ENCODE assay signal across 22 cellular contexts in the genomic region with DNA sequence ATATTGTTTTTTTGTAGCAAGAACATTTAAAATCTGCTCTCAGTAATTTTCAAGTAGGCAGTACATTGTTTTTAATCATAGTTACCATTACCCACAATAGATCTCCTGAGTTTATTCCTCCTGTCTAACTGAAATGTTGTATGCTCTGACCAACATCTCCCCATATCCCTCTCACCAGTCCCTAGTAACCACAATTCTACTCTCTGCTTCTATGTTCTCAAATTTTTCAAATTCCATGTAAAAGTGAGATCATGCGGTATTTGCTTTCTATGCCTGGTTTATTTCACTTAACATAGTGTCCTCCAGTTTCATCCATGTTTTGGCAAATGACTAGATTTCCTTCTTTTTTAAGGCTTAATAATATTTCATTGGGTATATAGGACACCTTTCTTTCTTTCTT.
"Had no signal": no experiment of that assay in that cellular context is flagged by ENCODE, and none has a peak within 500 bp of the region (broad histone marks: within the 10 kb centered on the region; RNA-seq: fewer than 3 reads in every experiment).

No MANE protein-coding gene starts in this region.

- DNase-seq: activated B cell treated with CpG ODN at 0.5 μM for 24 hours; activated CD4-positive, alpha-beta T cell treated with anti-CD3 and anti-CD28 coated beads for 48 hours; activated CD8-positive, alpha-beta memory T cell treated with anti-CD3 and anti-CD28 coated beads, Interleukin-2, amount 50 U/mL, for 4 hours; activated CD8-positive, alpha-beta T cell treated with anti-CD3 and anti-CD28 coated beads, Interleukin-2, amount 10 ng/mL, durations not matched to agents 7 days and 5 days; activated gamma-delta T cell; activated T-cell treated with anti-CD3 and anti-CD28 coated beads, Interleukin-2, amount 50 U/mL, for 72 hours; amniotic stem cell; dermis blood vessel endothelial cell; endodermal cell; islet precursor cell; mesendoderm; natural killer cell; retina; stimulated activated CD4-positive, alpha-beta T cell treated with anti-CD3 and anti-CD28 coated beads, Interleukin-2, amount 100 ng/mL, for 48 hours; stimulated activated naive B cell treated with anti-CD40 and anti-IgM and Interleukin-4, amounts not matched to agents 10 μg/mL and 1 μg/mL and 100 μg/mL, for 72 hours; tibial artery had no signal

- FAIRE-seq: urothelium cell line had no signal

- H3K4me3 Mint-ChIP-seq: activated B cell treated with CpG ODN at 0.5 μM for 24 hours; activated CD8-positive, alpha-beta T cell treated with anti-CD3 and anti-CD28 coated beads, Interleukin-2, amount 10 ng/mL, durations not matched to agents 7 days and 5 days; activated T-cell treated with anti-CD3 and anti-CD28 coated beads, Interleukin-2, amount 50 U/mL, for 72 hours; endodermal cell; natural killer cell; stimulated activated naive B cell treated with anti-CD40 and anti-IgM and Interleukin-4, amounts not matched to agents 10 μg/mL and 1 μg/mL and 100 μg/mL, for 72 hours; T-helper 2 cell treated with Interferon-gamma antibody and Interleukin-4, amounts not matched to agents 5 μg/mL and 100 μg/mL, for 36 hours had no signal

- ATAC-seq: activated CD8-positive, alpha-beta T cell treated with anti-CD3 and anti-CD28 coated beads, Interleukin-2, amount 10 ng/mL, durations not matched to agents 7 days and 5 days; activated naive CD4-positive, alpha-beta T cell treated with anti-CD3 and anti-CD28 coated beads, Interleukin-2, amount 50 U/mL, for 72 hours; activated T-cell treated with anti-CD3 and anti-CD28 coated beads, Interleukin-2, amount 50 U/mL, for 72 hours; gastroesophageal sphincter; natural killer cell; stimulated activated naive B cell treated with anti-CD40 and anti-IgM and Interleukin-4, amounts not matched to agents 10 μg/mL and 1 μg/mL and 100 μg/mL, for 72 hours had no signal

- H3K27ac Mint-ChIP-seq: activated B cell treated with CpG ODN at 0.5 μM for 24 hours; activated CD8-positive, alpha-beta T cell treated with anti-CD3 and anti-CD28 coated beads, Interleukin-2, amount 10 ng/mL, durations not matched to agents 7 days and 5 days; activated naive CD4-positive, alpha-beta T cell treated with anti-CD3 and anti-CD28 coated beads, Interleukin-2, amount 50 U/mL, for 72 hours; activated T-cell treated with anti-CD3 and anti-CD28 coated beads, Interleukin-2, amount 50 U/mL, for 72 hours; endodermal cell; natural killer cell; stimulated activated naive B cell treated with anti-CD40 and anti-IgM and Interleukin-4, amounts not matched to agents 10 μg/mL and 1 μg/mL and 100 μg/mL, for 72 hours; T-helper 2 cell treated with Interferon-gamma antibody and Interleukin-4, amounts not matched to agents 5 μg/mL and 100 μg/mL, for 36 hours had no signal

- H3K36me3 ChIP-seq: breast epithelium, gastroesophageal sphincter, neutrophil, tibial artery had no signal

- H3K27me3 Mint-ChIP-seq: activated B cell treated with CpG ODN at 0.5 μM for 24 hours; stimulated activated naive B cell treated with anti-CD40 and anti-IgM and Interleukin-4, amounts not matched to agents 10 μg/mL and 1 μg/mL and 100 μg/mL, for 72 hours had no signal

- H3K4me1 ChIP-seq: breast epithelium, gastroesophageal sphincter had no signal

- H3K27ac ChIP-seq: breast epithelium, gastroesophageal sphincter, neutrophil, tibial artery had no signal

- H3K4me1 Mint-ChIP-seq: natural killer cell had no signal

- H3K9me3 ChIP-seq: breast epithelium, gastroesophageal sphincter, neutrophil, tibial artery had no signal

- H3K27me3 ChIP-seq: breast epithelium, gastroesophageal sphincter, neutrophil, tibial artery had no signal

- H3K4me3 ChIP-seq: breast epithelium, gastroesophageal sphincter, tibial artery had no signal

- H3K9me3 Mint-ChIP-seq: activated B cell treated with CpG ODN at 0.5 μM for 24 hours; activated naive CD4-positive, alpha-beta T cell treated with anti-CD3 and anti-CD28 coated beads, Interleukin-2, amount 50 U/mL, for 72 hours; activated T-cell treated with anti-CD3 and anti-CD28 coated beads, Interleukin-2, amount 50 U/mL, for 72 hours; endodermal cell; natural killer cell; stimulated activated naive B cell treated with anti-CD40 and anti-IgM and Interleukin-4, amounts not matched to agents 10 μg/mL and 1 μg/mL and 100 μg/mL, for 72 hours; T-helper 2 cell treated with Interferon-gamma antibody and Interleukin-4, amounts not matched to agents 5 μg/mL and 100 μg/mL, for 36 hours had no signal

- H3K36me3 Mint-ChIP-seq: activated naive CD4-positive, alpha-beta T cell treated with anti-CD3 and anti-CD28 coated beads, Interleukin-2, amount 50 U/mL, for 72 hours; natural killer cell had no signal
